Comparison of ENCODE assay signal across 13 cellular contexts in genomic region chr1:8419861-8420260, GRCh38.
DNase-seq lines count a peak whose midpoint lies in the region; ATAC-seq and TF ChIP-seq lines count a peak whose summit lies in the region.
"Had no signal": no experiment of that assay in that cellular context is flagged by ENCODE, and none has a peak within 500 bp of the region (broad histone marks: within the 10 kb centered on the region; RNA-seq: fewer than 3 reads in every experiment).

No MANE protein-coding gene starts in this region.

- 43 to 48% methylated on average over 3 of the region's 3 CpGs for WGBS in thyroid gland, 2 donors

- H3K9me2 ChIP-seq in OCI-LY1 (ENCODE audit: low read depth, low read length) = no peaks in the 10 kb centered on the region

- peak overlapping the region; percentile 97 for H3K4me2 ChIP-seq in OCI-LY1 (ENCODE audit: low read length)

- peak overlapping the region; percentile 98 for H3K9ac ChIP-seq in OCI-LY1 (ENCODE audit: low read length)

- POLR2A ChIA-PET in activated CD4-positive, alpha-beta T cell treated with anti-CD3 and anti-CD28 coated beads, Interleukin-2, amount 10 ng/mL, durations not matched to agents 7 days and 5 days (lab: Charles Lee) = no interaction called here

- peaks cover 85% of the 10 kb centered on the region for H3K79me2 ChIP-seq in OCI-LY1 (ENCODE audit: insufficient read depth, low read length)

- H3K4me1 ChIP-seq in OCI-LY1 (ENCODE audit: insufficient read depth, low read length, severe bottlenecking) (peaks cover 64% of the 10 kb centered on the region), muscle layer of duodenum (ENCODE audit: control insufficient read depth in 1 of 2, insufficient read depth in 2 of 2, low read length in 2 of 2) (peaks cover 50 to 59% of the 10 kb centered on the region in 2 donors), thyroid gland (peaks cover 61 to 73% of the 10 kb centered on the region in 2 donors)

- H3K27ac ChIP-seq in OCI-LY1 (ENCODE audit: low read depth, low read length, poor library complexity, severe bottlenecking) (peak overlapping the region; percentile 88), muscle layer of duodenum (ENCODE audit: low read length) (peak overlapping the region; percentile 99), thyroid gland (peak overlapping the region; percentile 98 to 99 (median 98))

- no peaks in the 10 kb centered on the region for H3F3A ChIP-seq in OCI-LY1 (ENCODE audit: insufficient read depth, low read length)

- CTCF ChIA-PET in activated CD4-positive, alpha-beta T cell treated with anti-CD3 and anti-CD28 coated beads, Interleukin-2, amount 10 ng/mL, durations not matched to agents 7 days and 5 days (lab: Charles Lee) = interaction anchor here (1.7 to 3.1 kb wide), 2 partner anchors 10 to 11 kb away, joined by 8 to 11 read pairs; no protein-coding TSS in a partner anchor

- H3K36me3 Mint-ChIP-seq in endothelial cell (ENCODE audit: low read depth, unreplicated experiment) = peaks cover 14% of the 10 kb centered on the region
- H3K36me3 Mint-ChIP-seq in activated CD4-positive, alpha-beta T cell treated with anti-CD3 and anti-CD28 coated beads, Interleukin-2, amount 10 ng/mL, durations not matched to agents 7 days and 5 days (ENCODE audit: low read depth) = peaks cover 39% of the 10 kb centered on the region

- ATAC-seq in GM21723 (IDR thresholded peaks at IDR 0.05; ENCODE audit: unreplicated experiment) = no peak
- no peak for ATAC-seq in activated CD4-positive, CD25-positive, alpha-beta regulatory T cell treated with anti-CD3 and anti-CD28 coated beads, Interleukin-2, amount 50 U/mL, for 24 hours

- no peak for DNase-seq in endothelial cell (ENCODE audit: low spot score)
- no peak for DNase-seq in thyroid gland
- DNase-seq in activated CD4-positive, alpha-beta T cell treated with anti-CD3 and anti-CD28 coated beads, Interleukin-2, amount 10 ng/mL, durations not matched to agents 7 days and 5 days = no peak
- no peak for DNase-seq in amniotic stem cell (lab: John Stamatoyannopoulos, UW)
- DNase-seq: DND-41, foreskin fibroblast, NCI-H146, T-helper 1 cell had no signal

- no peaks in the 10 kb centered on the region for H3K9me3 Mint-ChIP-seq in endothelial cell (ENCODE audit: unreplicated experiment)
- no peaks in the 10 kb centered on the region for H3K9me3 Mint-ChIP-seq in activated CD4-positive, alpha-beta T cell treated with anti-CD3 and anti-CD28 coated beads, Interleukin-2, amount 10 ng/mL, durations not matched to agents 7 days and 5 days
- H3K9me3 Mint-ChIP-seq: brain had no signal

- no peaks in the 10 kb centered on the region for H3K27me3 ChIP-seq in OCI-LY1 (ENCODE audit: insufficient read depth, low read length)
- no peaks in the 10 kb centered on the region for H3K27me3 ChIP-seq in muscle layer of duodenum (ENCODE audit: low read depth, low read length)
- no peaks in the 10 kb centered on the region for H3K27me3 ChIP-seq in thyroid gland

- no peak for TF ChIP-seq POLR2A in thyroid gland (IDR thresholded peaks at IDR 0.05)

- no peak overlapping the region for H2AFZ ChIP-seq in OCI-LY1 (ENCODE audit: low read length)

- peaks cover 30% of the 10 kb centered on the region for H3K4me1 Mint-ChIP-seq in endothelial cell (ENCODE audit: unreplicated experiment)
- peaks cover 20% of the 10 kb centered on the region for H3K4me1 Mint-ChIP-seq in activated CD4-positive, alpha-beta T cell treated with anti-CD3 and anti-CD28 coated beads, Interleukin-2, amount 10 ng/mL, durations not matched to agents 7 days and 5 days

- H3K27ac Mint-ChIP-seq in endothelial cell (ENCODE audit: unreplicated experiment) = no peak overlapping the region
- no peak overlapping the region for H3K27ac Mint-ChIP-seq in activated CD4-positive, alpha-beta T cell treated with anti-CD3 and anti-CD28 coated beads, Interleukin-2, amount 10 ng/mL, durations not matched to agents 7 days and 5 days

- peaks cover 10% of the 10 kb centered on the region for H3K27me3 Mint-ChIP-seq in endothelial cell (ENCODE audit: unreplicated experiment)
- H3K27me3 Mint-ChIP-seq in activated CD4-positive, alpha-beta T cell treated with anti-CD3 and anti-CD28 coated beads, Interleukin-2, amount 10 ng/mL, durations not matched to agents 7 days and 5 days = no peaks in the 10 kb centered on the region

- no peaks in the 10 kb centered on the region for H4K20me1 ChIP-seq in OCI-LY1 (ENCODE audit: insufficient read depth, low read length)

- H3K36me3 ChIP-seq in OCI-LY1 (ENCODE audit: insufficient read depth, low read length) (peaks cover 79% of the 10 kb centered on the region), muscle layer of duodenum (ENCODE audit: control insufficient read depth in 1 of 2, insufficient read depth in 2 of 2, low read length in 2 of 2) (peaks cover 7 to 35% of the 10 kb centered on the region in 2 donors), thyroid gland (no peaks in the 10 kb centered on the region)

- intact Hi-C loops in thyroid gland (cut with DNase I) = no loop called here

- H3K4me3 Mint-ChIP-seq in endothelial cell (ENCODE audit: unreplicated experiment) = peak overlapping the region; percentile 54
- no peak overlapping the region for H3K4me3 Mint-ChIP-seq in activated CD4-positive, alpha-beta T cell treated with anti-CD3 and anti-CD28 coated beads, Interleukin-2, amount 10 ng/mL, durations not matched to agents 7 days and 5 days
- H3K4me3 Mint-ChIP-seq: brain had no signal

- TF ChIP-seq CTCF in OCI-LY1 (IDR thresholded peaks at IDR 0.05; ENCODE audit: low read length) (no peak), endothelial cell (IDR thresholded peaks at IDR 0.05; ENCODE audit: unreplicated experiment) (no peak), thyroid gland (IDR thresholded peaks at IDR 0.05) (no peak)

- H3K4me3 ChIP-seq in OCI-LY1 (ENCODE audit: low read depth, low read length, poor library complexity, severe bottlenecking) (peak overlapping the region; percentile 86), muscle layer of duodenum (ENCODE audit: low read depth in 1 of 2, low read length in 2 of 2) (peak overlapping the region; percentile 83 to 97), thyroid gland (replicated peaks in 1 of 3) (peak overlapping the region in 1 of 3 donors; percentile 89)

- H3K9me3 ChIP-seq in OCI-LY1 (ENCODE audit: low read length) = no peaks in the 10 kb centered on the region
- no peaks in the 10 kb centered on the region for H3K9me3 ChIP-seq in muscle layer of duodenum (ENCODE audit: control insufficient read depth in 1 of 2, low read length in 2 of 2)
- H3K9me3 ChIP-seq in thyroid gland = no peaks in the 10 kb centered on the region
